In the genomic region with DNA sequence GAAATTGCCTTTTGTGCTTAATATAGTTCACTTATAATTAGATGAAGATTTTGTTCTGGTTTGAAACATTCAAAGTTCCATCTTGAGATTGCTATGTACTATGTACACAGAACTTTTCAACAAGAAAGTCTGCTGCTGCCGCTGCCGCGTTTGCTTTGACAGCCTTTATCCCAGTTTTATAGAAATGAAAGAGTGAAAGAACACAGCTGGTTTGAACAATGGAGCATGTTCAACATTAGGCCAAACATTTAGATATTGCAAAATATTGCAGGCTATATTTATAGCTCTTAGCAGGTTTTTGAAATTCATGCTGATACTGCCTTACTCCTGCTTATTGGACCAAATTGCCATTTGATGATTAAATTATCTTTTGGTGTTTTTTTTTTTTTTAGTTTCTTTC, we compare ENCODE assay signal across 18 cellular contexts.
DNase-seq lines count a peak whose midpoint lies in the region; ATAC-seq and TF ChIP-seq lines count a peak whose summit lies in the region.
"Had no signal": no experiment of that assay in that cellular context is flagged by ENCODE, and none has a peak within 500 bp of the region (broad histone marks: within the 10 kb centered on the region; RNA-seq: fewer than 3 reads in every experiment).

No MANE protein-coding gene starts in this region.

- peak overlapping the region; percentile 8; the same call in 1 of the 2 replicates for H3K4me2 ChIP-seq in IMR-90 (ENCODE audit: low read depth, low read length)
- no peak overlapping the region for H3K4me2 ChIP-seq in OCI-LY7 (ENCODE audit: low read length)

- H2BK20ac ChIP-seq in IMR-90 (ENCODE audit: low read depth, low read length) = no peak overlapping the region

- peak overlapping the region; percentile 13; the same call in 1 of the 2 replicates for H2BK120ac ChIP-seq in IMR-90 (ENCODE audit: low read depth, low read length)

- no peak overlapping the region for H3K18ac ChIP-seq in IMR-90 (ENCODE audit: low read depth, low read length)

- H4K8ac ChIP-seq in IMR-90 (ENCODE audit: low read depth in 2 of 2, low read length in 2 of 2) = 0 out of 4 replicates have a peak overlapping the region, but pooled peaks of 1 of the 2 experiments have one; percentile 30

- intact Hi-C loops in IMR-90 (cut with micrococcal nuclease) = no loop called here
- intact Hi-C loops in left ventricle myocardium superior (cut with micrococcal nuclease) = no loop called here
- intact Hi-C loops in OCI-LY7 (cut with micrococcal nuclease; ENCODE audit: unreplicated experiment) = no loop called here

- H3K79me2 ChIP-seq in OCI-LY7 (ENCODE audit: insufficient read depth, low read depth, low read length) = no peaks in the 10 kb centered on the region

- H3K4me3 ChIP-seq in IMR-90 (ENCODE audit: insufficient read depth, low read depth, low read length) (no peak overlapping the region), choroid plexus epithelial cell (ENCODE audit: low read depth, low read length) (no peak overlapping the region), suprapubic skin (no peak overlapping the region), OCI-LY7 (ENCODE audit: low read depth, low read length, poor library complexity, severe bottlenecking) (no peak overlapping the region)
- H3K4me3 ChIP-seq: GM12878, lower lobe of right lung, MG63 had no signal

- H3K23ac ChIP-seq in IMR-90 (ENCODE audit: low read depth, low read length) = no peak overlapping the region

- H4K5ac ChIP-seq in IMR-90 (ENCODE audit: low read depth, low read length) = no peak overlapping the region

- peaks cover 3% of the 10 kb centered on the region for H3K9me1 ChIP-seq in IMR-90 (ENCODE audit: insufficient read depth, low read length)

- no peak overlapping the region; the same call in 1 of the 2 replicates for H3K56ac ChIP-seq in IMR-90 (ENCODE audit: extremely low read depth, insufficient read depth, low read length)

- H2AFZ ChIP-seq in IMR-90 (replicated peaks; ENCODE audit: low read length, poor library complexity) (peak overlapping the region; percentile 39), OCI-LY7 (ENCODE audit: low read length) (no peak overlapping the region)

- H3K27me3 ChIP-seq in IMR-90 (ENCODE audit: control insufficient read depth, insufficient read depth, low read length) (no peaks in the 10 kb centered on the region), suprapubic skin (no peaks in the 10 kb centered on the region)
- H3K27me3 ChIP-seq: BE2C, MG63 had no signal

- TF ChIP-seq RAD21 in IMR-90 (IDR thresholded peaks at IDR 0.05; ENCODE audit: low read length) = no peak

- H3K36me3 ChIP-seq in IMR-90 (ENCODE audit: control insufficient read depth, insufficient read depth, low read length) = no peaks in the 10 kb centered on the region
- H3K36me3 ChIP-seq in suprapubic skin = no peaks in the 10 kb centered on the region
- no peaks in the 10 kb centered on the region for H3K36me3 ChIP-seq in OCI-LY7 (ENCODE audit: insufficient read depth, low read length)
- H3K36me3 ChIP-seq: BE2C, lower lobe of right lung, MG63 had no signal

- no peak overlapping the region for H3K14ac ChIP-seq in IMR-90 (replicated peaks; ENCODE audit: low read depth, low read length)

- WGBS in IMR-90 (ENCODE audit: extremely low coverage in 2 of 2, insufficient read length in 1 of 2), 2 experiments = no CpG with 5 or more reads among the region's 3 CpGs
- 47% methylated on average over 3 of the region's 3 CpGs for WGBS in suprapubic skin

- H3K9ac ChIP-seq in IMR-90 (ENCODE audit: low read depth, low read length) = no peak overlapping the region

- H2AK9ac ChIP-seq in IMR-90 (replicated peaks; ENCODE audit: low read depth, low read length, poor library complexity) = no peak overlapping the region

- no peak for TF ChIP-seq POLR2A in IMR-90 (IDR thresholded peaks at IDR 0.05; ENCODE audit: low read depth, low read length)
- no peak for TF ChIP-seq POLR2A in suprapubic skin (IDR thresholded peaks at IDR 0.05)

- no peak overlapping the region for H3K27ac ChIP-seq in IMR-90 (ENCODE audit: insufficient read depth, low read length)
- H3K27ac ChIP-seq in suprapubic skin = peak overlapping the region; percentile 50
- no peak overlapping the region for H3K27ac ChIP-seq in OCI-LY7 (ENCODE audit: low read depth, low read length, poor library complexity, severe bottlenecking)
- H3K27ac ChIP-seq: lower lobe of right lung had no signal

- no peak for TF ChIP-seq CTCF in IMR-90 (conservative IDR thresholded peaks at IDR 0.05; ENCODE audit: low read depth, low read length)
- no peak for TF ChIP-seq CTCF in choroid plexus epithelial cell (conservative IDR thresholded peaks at IDR 0.05; ENCODE audit: low read depth, low read length)
- TF ChIP-seq CTCF in suprapubic skin (IDR thresholded peaks at IDR 0.05) = no peak
- TF ChIP-seq CTCF in OCI-LY7 (conservative IDR thresholded peaks at IDR 0.05; ENCODE audit: low read length) = no peak

- H4K91ac ChIP-seq in IMR-90 (ENCODE audit: insufficient read depth, low read depth, low read length) = no peak overlapping the region

- BruUV-seq in IMR-90 (replicated peaks; lab: Mats Ljungman, UMichigan) (no TSS peak), OCI-LY7 (replicated peaks; lab: Mats Ljungman, UMichigan) (no TSS peak)

- no peaks in the 10 kb centered on the region for H3K9me2 ChIP-seq in OCI-LY7 (ENCODE audit: insufficient read depth, low read length)

- peak; percentile 55 for DNase-seq in IMR-90
- peak; percentile 73 for DNase-seq in choroid plexus epithelial cell (ENCODE audit: low read depth)
- peak; percentile 70 for DNase-seq in left ventricle myocardium superior
- no peak for DNase-seq in suprapubic skin (ENCODE audit: low spot score in 2 of 2)
- no peak for DNase-seq in islet precursor cell
- no peak for DNase-seq in OCI-M2 (lab: John Stamatoyannopoulos, UW; ENCODE audit: unreplicated experiment)
- DNase-seq in OCI-LY7 (ENCODE audit: low spot score) = no peak
- DNase-seq: BE2C; lower lobe of right lung; naive thymus-derived CD4-positive, alpha-beta T cell; NCI-H146; NCI-H2227 treated with DMSO at 0.1 percent for 48 hours; stimulated activated naive CD8-positive, alpha-beta T cell treated with anti-CD3 and anti-CD28 coated beads, Interleukin-15, Interleukin-2, amounts not matched to agents 100 U/mL and 50 U/mL, for 24 hours; T-helper 2 cell had no signal

- ATAC-seq in IMR-90 (ENCODE audit: low read depth) (peak; percentile 31), left ventricle myocardium superior (peak; percentile 67), GM21526 (IDR thresholded peaks at IDR 0.05; ENCODE audit: low FRiP score, unreplicated experiment) (no peak)
- ATAC-seq: GM12878; HepG2; lower lobe of right lung; naive thymus-derived CD4-positive, alpha-beta T cell; stimulated activated naive CD8-positive, alpha-beta T cell treated with anti-CD3 and anti-CD28 coated beads, Interleukin-15, Interleukin-2, amounts not matched to agents 100 U/mL and 50 U/mL, for 24 hours had no signal

- no peak overlapping the region for H3K4ac ChIP-seq in IMR-90 (ENCODE audit: low read depth, low read length)

- in situ Hi-C loops in IMR-90 (cut with MboI; ENCODE audit: low sequenced_read_pairs) = no loop called here

- H4K20me1 ChIP-seq in IMR-90 (ENCODE audit: insufficient read depth, low read length) = no peaks in the 10 kb centered on the region
- H4K20me1 ChIP-seq in OCI-LY7 (ENCODE audit: insufficient read depth, low read length) = no peaks in the 10 kb centered on the region

- H2BK5ac ChIP-seq in IMR-90 (ENCODE audit: low read depth, low read length, poor library complexity, severe bottlenecking) = peak overlapping the region; percentile 55

- dilution Hi-C loops in IMR-90 (cut with HindIII; ENCODE audit: low sequenced_read_pairs, unreplicated experiment) = no loop called here

- POLR2A ChIA-PET in IMR-90 (lab: Charles Lee; ENCODE audit: unreplicated experiment) = no interaction called here
- POLR2A ChIA-PET in OCI-LY7 (lab: Charles Lee) = no interaction called here

- H3K4me1 ChIP-seq in IMR-90 (ENCODE audit: control insufficient read depth, insufficient read depth, low read length) = peaks cover 9% of the 10 kb centered on the region
- H3K4me1 ChIP-seq in suprapubic skin = peaks cover 24% of the 10 kb centered on the region
- no peaks in the 10 kb centered on the region for H3K4me1 ChIP-seq in OCI-LY7 (ENCODE audit: insufficient read depth, low read length, poor library complexity, severe bottlenecking)
- H3K4me1 ChIP-seq: BE2C had no signal

- no peaks in the 10 kb centered on the region for H3K79me1 ChIP-seq in IMR-90 (ENCODE audit: low read depth in 1 of 2, low read length in 2 of 2)

- no peaks in the 10 kb centered on the region for H3K9me3 ChIP-seq in IMR-90 (ENCODE audit: control insufficient read depth, insufficient read depth, low read length)
- no peaks in the 10 kb centered on the region for H3K9me3 ChIP-seq in suprapubic skin
- H3K9me3 ChIP-seq in OCI-LY7 (ENCODE audit: low read length) = no peaks in the 10 kb centered on the region
- H3K9me3 ChIP-seq: BE2C, lower lobe of right lung, MG63 had no signal

- CTCF ChIA-PET in IMR-90 (lab: Yijun Ruan, JAX) (interaction anchor here (0.7 to 2.6 kb wide), 2 partner anchors 43 to 671 kb away, joined by 5 to 8 read pairs; no protein-coding TSS in a partner anchor), OCI-LY7 (lab: Charles Lee; ENCODE audit: unreplicated experiment) (no interaction called here)

- no peak overlapping the region for H2BK15ac ChIP-seq in IMR-90 (ENCODE audit: low read depth, low read length)

- no peak for TF ChIP-seq EP300 in suprapubic skin (IDR thresholded peaks at IDR 0.05)

- no peak overlapping the region for H2AK5ac ChIP-seq in IMR-90 (ENCODE audit: low read depth, low read length)

TF ChIP-seq in IMR-90, 13 proteins besides CTCF, POLR2A, EP300 and RAD21 (continues in another document):
- TF ChIP-seq CEBPB (IDR thresholded peaks at IDR 0.05; ENCODE audit: low read depth, low read length) (no peak), CHD1 (IDR thresholded peaks at IDR 0.05; ENCODE audit: low read depth, low read length) (no peak), SMC3 (IDR thresholded peaks at IDR 0.05; ENCODE audit: low read depth, low read length) (no peak), RCOR1 (IDR thresholded peaks at IDR 0.05; ENCODE audit: insufficient replicate concordance, low read length) (no peak), NFE2L2 (IDR thresholded peaks at IDR 0.05; ENCODE audit: low read depth, low read length) (no peak), BHLHE40 (IDR thresholded peaks at IDR 0.05; ENCODE audit: low read depth, low read length) (no peak)
- TF ChIP-seq, protein P1, sequence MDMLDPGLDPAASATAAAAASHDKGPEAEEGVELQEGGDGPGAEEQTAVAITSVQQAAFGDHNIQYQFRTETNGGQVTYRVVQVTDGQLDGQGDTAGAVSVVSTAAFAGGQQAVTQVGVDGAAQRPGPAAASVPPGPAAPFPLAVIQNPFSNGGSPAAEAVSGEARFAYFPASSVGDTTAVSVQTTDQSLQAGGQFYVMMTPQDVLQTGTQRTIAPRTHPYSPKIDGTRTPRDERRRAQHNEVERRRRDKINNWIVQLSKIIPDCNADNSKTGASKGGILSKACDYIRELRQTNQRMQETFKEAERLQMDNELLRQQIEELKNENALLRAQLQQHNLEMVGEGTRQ (IDR thresholded peaks at IDR 0.05; ENCODE audit: low read depth, low read length) = no peak

Comparison
In these comparisons a context has a peak if more than half of its experiments do, and no peak if none do; other contexts are left out.
1. DNase-seq: peak in IMR-90 (single experiment), choroid plexus epithelial cell (single experiment) and left ventricle myocardium superior (single experiment); none in suprapubic skin (0 of 2), islet precursor cell (single experiment), OCI-M2 (single experiment) and OCI-LY7 (single experiment).